Comparison of ENCODE assay signal across 8 cellular contexts in the genomic region with DNA sequence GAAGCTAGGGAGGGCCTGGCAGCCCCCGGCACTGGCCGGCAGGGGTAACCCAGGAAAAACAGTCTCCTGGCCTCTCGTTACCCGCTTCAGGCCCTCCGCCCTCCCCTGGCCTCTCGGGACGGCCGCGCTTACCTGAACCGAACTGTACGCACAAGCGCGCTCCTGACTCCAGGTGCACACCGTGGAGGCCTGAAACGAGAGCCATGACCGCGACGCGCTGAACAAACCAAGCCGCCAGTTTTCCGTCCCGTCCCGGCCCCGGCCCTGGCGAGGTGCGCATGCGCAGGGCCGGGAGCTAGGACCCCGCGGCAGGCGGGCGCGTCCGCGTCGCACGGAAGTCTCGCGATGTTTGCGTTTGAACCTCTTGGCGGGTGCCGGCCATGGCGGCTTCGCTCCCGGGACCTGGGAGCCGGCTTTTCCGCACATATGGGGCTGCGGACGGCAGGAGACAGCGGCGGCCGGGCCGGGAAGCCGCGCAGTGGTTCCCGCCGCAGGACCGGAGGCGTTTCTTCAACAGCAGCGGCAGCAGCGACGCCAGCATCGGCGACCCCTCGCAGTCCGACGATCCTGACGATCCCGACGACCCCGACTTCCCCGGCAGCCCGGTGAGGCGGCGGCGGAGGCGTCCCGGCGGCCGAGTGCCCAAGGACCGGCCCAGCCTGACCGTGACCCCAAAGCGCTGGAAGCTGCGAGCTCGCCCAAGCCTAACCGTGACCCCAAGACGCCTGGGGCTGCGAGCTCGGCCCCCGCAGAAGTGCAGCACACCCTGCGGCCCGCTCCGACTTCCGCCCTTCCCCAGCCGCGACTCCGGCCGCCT. TPM values are rescaled to one million over a fixed set of nuclear protein-coding genes. Genes with fewer than 3 reads are reported as not detected.
DNase-seq lines count a peak whose midpoint lies in the region; ATAC-seq lines count a peak whose summit lies in the region.

A gene (plus strand): TSS at position 348 of the 817 bp plus-strand sequence. CDS start 33 bp downstream, at position 381.

- peak; percentile 87 for DNase-seq in Ammon's horn (ENCODE audit: low spot score)
- DNase-seq in NCI-H460 (ENCODE audit: extremely low read depth, low read depth) = peak; percentile 90
- DNase-seq in activated CD4-positive, alpha-beta T cell treated with anti-CD3 and anti-CD28 coated beads for 4 hours = peak; percentile 90 to 91
- peak; percentile 89 to 94 for DNase-seq in left colon
- peak; percentile 91 for DNase-seq in stimulated activated CD4-positive, alpha-beta T cell treated with anti-CD3 and anti-CD28 coated beads, Interleukin-1b, Interleukin-23, amount 100 ng/mL, for 48 hours

- ATAC-seq in GM19043 (IDR thresholded peaks at IDR 0.05; ENCODE audit: low read depth, unreplicated experiment) = peak; percentile 85
- peak; percentile 58 for ATAC-seq in HG03378 (IDR thresholded peaks at IDR 0.05; ENCODE audit: unreplicated experiment)
- peak; percentile 92 for ATAC-seq in left colon

- intact Hi-C loops in left colon (cut with DNase I, micrococcal nuclease) = no loop called here

- H3K27ac ChIP-seq in cingulate gyrus (ENCODE audit: low read depth, low read length) = peak within 1 kb of the TSS; percentile 51

RNA-seq across cellular contexts. Expression of the gene that starts here (rescaled TPM):
- 13.2 and 13.9 TPM in 2 replicates for total RNA-seq in NCI-H460 (2014; rRNA removed; shearing (Covaris generic))
- polyA plus RNA-seq in NCI-H460 (2014; cell fraction: nucleus; rRNA removed) = 11.6 and 12.9 TPM in 2 replicates
- total RNA-seq in left colon = 1 to 10 TPM; 1.1 to 2.6 TPM

Comparison
In these comparisons a context has a peak if more than half of its experiments do, and no peak if none do; other contexts are left out.
1. Peak in every context shown above with its lines: DNase-seq, ATAC-seq and H3K27ac ChIP-seq.